ENCODE assay signal across 1 cellular context in genomic region chr6:27893836-27894807, GRCh38.
TF ChIP-seq lines count a peak whose summit lies in the region.

No MANE protein-coding gene starts in this region.

TF ChIP-seq in K562, 482 proteins besides CTCF, POLR2A, EP300 and RAD21 (continued from another document and continues in another):
- TF ChIP-seq USF2 (CRISPR knock-in tag; IDR thresholded peaks at IDR 0.05): no peak
- no peak for TF ChIP-seq NR4A1 (CRISPR knock-in tag; IDR thresholded peaks at IDR 0.05)
- TF ChIP-seq NR4A1 (tag; IDR thresholded peaks at IDR 0.05): no peak
- peak in 1 of 3 experiments; percentile 50; a peak in 1 of 6 replicates for TF ChIP-seq ZBTB11 (CRISPR knock-in tag; IDR thresholded peaks at IDR 0.05)
- TF ChIP-seq GABPA (tag; conservative IDR thresholded peaks at IDR 0.05; ENCODE audit: low read depth): no peak
- TF ChIP-seq CHD7 (IDR thresholded peaks at IDR 0.05; ENCODE audit: low read depth, low read length): peak; percentile 4
- TF ChIP-seq MYBL2 (IDR thresholded peaks at IDR 0.05; ENCODE audit: low read depth): peak; percentile 99
- peak; percentile 89; the same call in 1 of the 2 replicates for TF ChIP-seq MYBL2 (CRISPR knock-in tag; IDR thresholded peaks at IDR 0.05; ENCODE audit: borderline replicate concordance)
- TF ChIP-seq E2F3 (CRISPR knock-in tag; IDR thresholded peaks at IDR 0.05): peak; percentile 99
- peak; percentile 10 for TF ChIP-seq LCOR (CRISPR knock-in tag; IDR thresholded peaks at IDR 0.05)
- TF ChIP-seq SMAD2 (IDR thresholded peaks at IDR 0.05; ENCODE audit: low read depth, low read length): no peak
- no peak for TF ChIP-seq PPARD (CRISPR knock-in tag; IDR thresholded peaks at IDR 0.05)
- TF ChIP-seq PATZ1 (CRISPR knock-in tag; IDR thresholded peaks at IDR 0.05; ENCODE audit: borderline replicate concordance): peak; percentile 56; the same call in 1 of the 2 replicates
- TF ChIP-seq RBM25 (IDR thresholded peaks at IDR 0.05; ENCODE audit: low read depth, low read length, severe bottlenecking): peak; percentile 71
- TF ChIP-seq MGA (IDR thresholded peaks at IDR 0.05): peak; percentile 67; the same call in 1 of the 2 replicates
